In genomic region chr2:237057893-237058300, GRCh38 we compare ENCODE assay signal across 11 cellular contexts. TPM values are rescaled to one million over a fixed set of nuclear protein-coding genes. Genes with fewer than 3 reads are reported as not detected.
DNase-seq lines count a peak whose midpoint lies in the region; ATAC-seq and TF ChIP-seq lines count a peak whose summit lies in the region.
"Had no signal": no experiment of that assay in that cellular context is flagged by ENCODE, and none has a peak within 500 bp of the region (broad histone marks: within the 10 kb centered on the region; RNA-seq: fewer than 3 reads in every experiment).

No MANE protein-coding gene starts in this region.

- H3K36me3 ChIP-seq in trophoblast cell (ENCODE audit: control insufficient read depth in 1 of 2, insufficient read depth in 2 of 2, low read length in 2 of 2) (no peaks in the 10 kb centered on the region), gastrocnemius medialis (no peaks in the 10 kb centered on the region), right lobe of liver (no peaks in the 10 kb centered on the region)
- H3K36me3 ChIP-seq: suprapubic skin had no signal

- H2AK5ac ChIP-seq in trophoblast cell (ENCODE audit: low read length): no peak overlapping the region

- ATAC-seq in GM19023 (IDR thresholded peaks at IDR 0.05; ENCODE audit: unreplicated experiment) (peak; percentile 83), GM21825 (IDR thresholded peaks at IDR 0.05; ENCODE audit: unreplicated experiment) (peak; percentile 80), HG03342 (IDR thresholded peaks at IDR 0.05; ENCODE audit: unreplicated experiment) (peak; percentile 76), gastrocnemius medialis (no peak), right lobe of liver (no peak)

- no peak overlapping the region for H4K8ac ChIP-seq in trophoblast cell (ENCODE audit: low read depth, low read length)

- H2BK120ac ChIP-seq in trophoblast cell (ENCODE audit: insufficient read depth, low read length, poor library complexity): peak overlapping the region; percentile 8

- H3K79me1 ChIP-seq in trophoblast cell (ENCODE audit: low read length): peaks cover 44% of the 10 kb centered on the region

- H3K4me3 ChIP-seq in trophoblast cell (ENCODE audit: low read depth, low read length): no peak overlapping the region
- H3K4me3 ChIP-seq in gastrocnemius medialis: no peak overlapping the region
- no peak overlapping the region for H3K4me3 ChIP-seq in right lobe of liver
- H3K4me3 ChIP-seq: suprapubic skin had no signal

- no peaks in the 10 kb centered on the region for H3K9me3 ChIP-seq in trophoblast cell (ENCODE audit: insufficient read depth, low read depth, low read length)
- H3K9me3 ChIP-seq in gastrocnemius medialis: no peaks in the 10 kb centered on the region
- no peaks in the 10 kb centered on the region for H3K9me3 ChIP-seq in right lobe of liver
- H3K9me3 ChIP-seq: suprapubic skin had no signal

- H3K9ac ChIP-seq in trophoblast cell (ENCODE audit: low read length): no peak overlapping the region

- DNase-seq in trophoblast cell (no peak), gastrocnemius medialis (no peak), mesenteric fat pad (ENCODE audit: low spot score) (no peak), iPS-NIHi7 (ENCODE audit: extremely low spot score) (no peak), right lobe of liver (no peak)
- DNase-seq: NCI-H2081 treated with DMSO at 0.1 percent for 48 hours; stimulated activated CD4-positive, alpha-beta T cell treated with anti-CD3 and anti-CD28 coated beads, Interleukin-1b, Interleukin-23, amount 100 ng/mL, for 48 hours had no signal

- no peak overlapping the region for H3K4ac ChIP-seq in trophoblast cell (ENCODE audit: low read depth, low read length)

- no CpG with 5 or more reads among the region's 5 CpGs for WGBS in trophoblast cell (ENCODE audit: extremely low coverage, insufficient coverage, insufficient read length)
- WGBS in right lobe of liver (ENCODE audit: insufficient coverage, low coverage, low lambda C conversion rate, missing lambda C conversion rate): 82% methylated on average over 4 of the region's 5 CpGs

- H2BK12ac ChIP-seq in trophoblast cell (ENCODE audit: low read length): peak overlapping the region; percentile 8

- H3K4me2 ChIP-seq in trophoblast cell (ENCODE audit: low read length): no peak overlapping the region

- peak overlapping the region; percentile 50 for H3K18ac ChIP-seq in trophoblast cell (ENCODE audit: low read length)

- H3K27me3 ChIP-seq in trophoblast cell (ENCODE audit: insufficient read depth, low read length) (no peaks in the 10 kb centered on the region), gastrocnemius medialis (no peaks in the 10 kb centered on the region), right lobe of liver (no peaks in the 10 kb centered on the region)
- H3K27me3 ChIP-seq: suprapubic skin had no signal

- no peak overlapping the region for H2AFZ ChIP-seq in trophoblast cell (ENCODE audit: insufficient read depth, low read length, poor library complexity)

- H3K27ac ChIP-seq in trophoblast cell (ENCODE audit: low read depth, low read length) (no peak overlapping the region), gastrocnemius medialis (no peak overlapping the region), right lobe of liver (no peak overlapping the region)
- H3K27ac ChIP-seq: suprapubic skin had no signal

- H4K91ac ChIP-seq in trophoblast cell (ENCODE audit: low read depth, low read length): peak overlapping the region; percentile 58

- no peak for TF ChIP-seq POLR2A in gastrocnemius medialis (IDR thresholded peaks at IDR 0.05)
- no peak for TF ChIP-seq POLR2A in right lobe of liver (IDR thresholded peaks at IDR 0.05)

- no peak overlapping the region for H3K23ac ChIP-seq in trophoblast cell (ENCODE audit: low read length)

- no peak overlapping the region for H3K14ac ChIP-seq in trophoblast cell (ENCODE audit: low read length)

- TF ChIP-seq CTCF in gastrocnemius medialis (IDR thresholded peaks at IDR 0.05 in 4 of 5, conservative IDR thresholded peaks at IDR 0.05 in 1 of 5): no peak
- TF ChIP-seq CTCF in right lobe of liver (IDR thresholded peaks at IDR 0.05): no peak

- H3K4me1 ChIP-seq in trophoblast cell (ENCODE audit: control insufficient read depth in 1 of 2, insufficient read depth in 2 of 2, low read length in 2 of 2): peaks cover 33 to 42% of the 10 kb centered on the region in 2 experiments
- H3K4me1 ChIP-seq in gastrocnemius medialis: peaks cover 0 to 2% of the 10 kb centered on the region in 2 donors
- peaks cover 0 to 6% (median 0%) of the 10 kb centered on the region in 4 donors for H3K4me1 ChIP-seq in right lobe of liver

- in situ Hi-C loops in gastrocnemius medialis (cut with MboI; ENCODE audit: low sequenced_read_pairs in 4 of 4): loop anchor here (10.0 to 25.0 kb wide), 3 partner anchors 543 to 1296 kb away; no protein-coding TSS in a partner anchor

- H4K12ac ChIP-seq in trophoblast cell (ENCODE audit: low read depth, low read length): no peak overlapping the region

- intact Hi-C loops in gastrocnemius medialis (cut with DNase I; ENCODE audit: low total_unique reads): no loop called here
- intact Hi-C loops in right lobe of liver (cut with DNase I): loop anchor here in 1 of 2 donors (5.0 kb wide), 1 partner anchor 716 kb away; no protein-coding TSS in a partner anchor

- peak overlapping the region; percentile 15 for H2BK5ac ChIP-seq in trophoblast cell (ENCODE audit: low read depth, low read length, poor library complexity)

- peaks cover 10% of the 10 kb centered on the region for H3K79me2 ChIP-seq in trophoblast cell (ENCODE audit: control insufficient read depth, insufficient read depth, low read length, poor library complexity)

RNA-seq across cellular contexts. Expression of gene COPS8, which starts 27.8 kb away (rescaled TPM):
- polyA plus RNA-seq in trophoblast cell (2013): 29.9 and 33.6 TPM in 2 replicates
- 100 to 1,000 TPM; 353 to 709 (median 642) TPM for total RNA-seq in gastrocnemius medialis
- 53.7 TPM for total RNA-seq in mesenteric fat pad
- 10 to 100 TPM; 14.3 to 51.5 (median 18.0) TPM for total RNA-seq in right lobe of liver

Comparison
In these comparisons a context has a peak if more than half of its experiments do, and no peak if none do; other contexts are left out.
1. ATAC-seq: peak in GM19023 (single experiment), GM21825 (single experiment) and HG03342 (single experiment); none in gastrocnemius medialis (0 of 2) and right lobe of liver (0 of 4).